ENCODE assay signal across 8 cellular contexts in the genomic region with DNA sequence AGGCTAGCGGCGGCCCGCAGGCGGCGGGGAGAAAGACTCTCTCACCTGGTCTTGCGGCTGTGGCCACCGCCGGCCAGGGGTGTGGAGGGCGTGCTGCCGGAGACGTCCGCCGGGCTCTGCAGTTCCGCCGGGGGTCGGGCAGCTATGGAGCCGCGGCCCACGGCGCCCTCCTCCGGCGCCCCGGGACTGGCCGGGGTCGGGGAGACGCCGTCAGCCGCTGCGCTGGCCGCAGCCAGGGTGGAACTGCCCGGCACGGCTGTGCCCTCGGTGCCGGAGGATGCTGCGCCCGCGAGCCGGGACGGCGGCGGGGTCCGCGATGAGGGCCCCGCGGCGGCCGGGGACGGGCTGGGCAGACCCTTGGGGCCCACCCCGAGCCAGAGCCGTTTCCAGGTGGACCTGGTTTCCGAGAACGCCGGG. TPM values are rescaled to one million over a fixed set of nuclear protein-coding genes. Genes with fewer than 3 reads are reported as not detected.
DNase-seq lines count a peak whose midpoint lies in the region; ATAC-seq and TF ChIP-seq lines count a peak whose summit lies in the region.

No MANE protein-coding gene starts in this region.

- H3K9me3 ChIP-seq in SJSA1 (replicated peaks) (peaks cover 9% of the 10 kb centered on the region; the same call in 1 of the 2 replicates), parathyroid adenoma (ENCODE audit: control insufficient read depth, low read length) (no peaks in the 10 kb centered on the region)

- peak overlapping the region; percentile 87 for H3K27ac ChIP-seq in SJSA1
- H3K27ac ChIP-seq in parathyroid adenoma: peak overlapping the region; percentile 91

- peaks cover 18% of the 10 kb centered on the region for H3K36me3 Mint-ChIP-seq in activated CD4-positive, alpha-beta T cell treated with anti-CD3 and anti-CD28 coated beads for 36 hours (ENCODE audit: low read depth)

- H3K9me3 Mint-ChIP-seq in activated CD4-positive, alpha-beta T cell treated with anti-CD3 and anti-CD28 coated beads for 36 hours (ENCODE audit: low read depth): no peaks in the 10 kb centered on the region

- peaks cover 44% of the 10 kb centered on the region for H3K36me3 ChIP-seq in SJSA1
- no peaks in the 10 kb centered on the region for H3K36me3 ChIP-seq in parathyroid adenoma (ENCODE audit: control insufficient read depth, insufficient read depth, low read length)

- H3K27me3 Mint-ChIP-seq in activated CD4-positive, alpha-beta T cell treated with anti-CD3 and anti-CD28 coated beads for 36 hours: no peaks in the 10 kb centered on the region

- H3K4me1 Mint-ChIP-seq in activated CD4-positive, alpha-beta T cell treated with anti-CD3 and anti-CD28 coated beads for 36 hours: peaks cover 48% of the 10 kb centered on the region

- peaks cover 9% of the 10 kb centered on the region for H3K79me2 ChIP-seq in parathyroid adenoma

- H3K4me1 ChIP-seq in SJSA1 (replicated peaks) (peaks cover 50% of the 10 kb centered on the region), parathyroid adenoma (peaks cover 7% of the 10 kb centered on the region)

- H2AFZ ChIP-seq in parathyroid adenoma: peak overlapping the region; percentile 89

- ATAC-seq in activated CD4-positive, alpha-beta T cell treated with anti-CD3 and anti-CD28 coated beads for 36 hours: peak; percentile 7
- ATAC-seq in HG02840 (IDR thresholded peaks at IDR 0.05; ENCODE audit: low FRiP score, unreplicated experiment): peak; percentile 27

- no peak overlapping the region for H3K27ac Mint-ChIP-seq in activated CD4-positive, alpha-beta T cell treated with anti-CD3 and anti-CD28 coated beads for 36 hours

- CTCF ChIA-PET in activated CD4-positive, alpha-beta T cell treated with anti-CD3 and anti-CD28 coated beads for 36 hours (lab: Charles Lee): no interaction called here

- no peak overlapping the region for H3K4me3 Mint-ChIP-seq in activated CD4-positive, alpha-beta T cell treated with anti-CD3 and anti-CD28 coated beads for 36 hours

- no peak for DNase-seq in activated CD4-positive, alpha-beta T cell treated with anti-CD3 and anti-CD28 coated beads for 36 hours
- no peak for DNase-seq in activated CD4-positive, alpha-beta T cell treated with anti-CD3 and anti-CD28 coated beads for 1 hour
- DNase-seq in SJSA1 (ENCODE audit: low read depth in 1 of 2, low spot score in 2 of 2) (no peak), fibroblast of pulmonary artery (ENCODE audit: low read depth) (no peak), NCI-H1436 treated with DMSO at 0.1 percent for 48 hours (lab: John Stamatoyannopoulos, UW) (no peak), activated gamma-delta T cell treated with Interleukin-2 at 50 U/mL for 16 hours (no peak)

- TF ChIP-seq CTCF in fibroblast of pulmonary artery (IDR thresholded peaks at IDR 0.05; ENCODE audit: low read length, missing control alignments): peak; percentile 2
- peak; percentile 29 for TF ChIP-seq CTCF in parathyroid adenoma (IDR thresholded peaks at IDR 0.05)

- intact Hi-C loops in activated CD4-positive, alpha-beta T cell treated with anti-CD3 and anti-CD28 coated beads for 36 hours (cut with DNase I, micrococcal nuclease): loop anchor here (1.0 to 10.0 kb wide), 13 partner anchors 117 to 1484 kb away; a partner anchor contains a TSS

- peak overlapping the region; percentile 99 for H3K4me3 ChIP-seq in SJSA1
- peak overlapping the region; percentile 92 for H3K4me3 ChIP-seq in fibroblast of pulmonary artery (replicated peaks; ENCODE audit: low read depth, low read length)
- H3K4me3 ChIP-seq in parathyroid adenoma (ENCODE audit: low read depth, low read length): peak overlapping the region; percentile 82

- peak overlapping the region; percentile 69 for H3K4me2 ChIP-seq in parathyroid adenoma (ENCODE audit: low read length)

- POLR2A ChIA-PET in activated CD4-positive, alpha-beta T cell treated with anti-CD3 and anti-CD28 coated beads for 36 hours (lab: Charles Lee): no interaction called here

- H3K27me3 ChIP-seq in SJSA1 (replicated peaks) (no peaks in the 10 kb centered on the region), parathyroid adenoma (ENCODE audit: control insufficient read depth, insufficient read depth, low read length) (no peaks in the 10 kb centered on the region)

- H3K9ac ChIP-seq in parathyroid adenoma: no peak overlapping the region

RNA-seq across cellular contexts. Expression of a gene that starts 0.3 kb away (rescaled TPM):
- 10 to 100 TPM in 1 of 2 experiments, 1 to 10 TPM in 1; 8.0 to 13.1 TPM for total RNA-seq in activated CD4-positive, alpha-beta T cell treated with anti-CD3 and anti-CD28 coated beads for 36 hours
- 79.5 and 91.4 TPM in 2 replicates for total RNA-seq in SJSA1 (2014; rRNA removed; shearing (Covaris generic))
